28 cellular contexts compared by ENCODE assay signal in genomic region chr17:6259899-6260298, GRCh38.
"Had no signal": no experiment of that assay in that cellular context is flagged by ENCODE, and none has a peak within 500 bp of the region (broad histone marks: within the 10 kb centered on the region; RNA-seq: fewer than 3 reads in every experiment).

No MANE protein-coding gene starts in this region.

- FAIRE-seq: keratinocyte had no signal

- H3K9me3 ChIP-seq: left ventricle myocardium inferior, mucosa of descending colon, ovary, right atrium auricular region, right lobe of liver, testis, thyroid gland, transverse colon, upper lobe of left lung, vagina had no signal

- H3K27ac ChIP-seq: left ventricle myocardium inferior, ovary, right atrium auricular region, right lobe of liver, testis, thyroid gland, transverse colon, upper lobe of left lung, vagina had no signal

- H3K36me3 Mint-ChIP-seq: naive thymus-derived CD4-positive, alpha-beta T cell; natural killer cell treated with Interleukin-12 subunit alpha and Interleukin-12 subunit beta and Interleukin-15 and Interleukin-18, amount 100 ng/mL, for 72 hours; stimulated activated memory B cell treated with anti-CD40 and anti-IgM and Interleukin-4, amounts not matched to agents 10 μg/mL and 1 μg/mL and 100 μg/mL, for 72 hours had no signal

- H3K4me3 Mint-ChIP-seq: naive thymus-derived CD4-positive, alpha-beta T cell; natural killer cell treated with Interleukin-12 subunit alpha and Interleukin-12 subunit beta and Interleukin-15 and Interleukin-18, amount 100 ng/mL, for 72 hours; stimulated activated memory B cell treated with anti-CD40 and anti-IgM and Interleukin-4, amounts not matched to agents 10 μg/mL and 1 μg/mL and 100 μg/mL, for 72 hours; stimulated activated naive CD8-positive, alpha-beta T cell treated with anti-CD3 and anti-CD28 coated beads, Interleukin-15, amount 100 ng/mL, for 72 hours had no signal

- H3K4me2 ChIP-seq: smooth muscle cell had no signal

- H3K27ac Mint-ChIP-seq: naive thymus-derived CD4-positive, alpha-beta T cell; natural killer cell treated with Interleukin-12 subunit alpha and Interleukin-12 subunit beta and Interleukin-15 and Interleukin-18, amount 100 ng/mL, for 72 hours; progenitor cell of endocrine pancreas; stimulated activated memory B cell treated with anti-CD40 and anti-IgM and Interleukin-4, amounts not matched to agents 10 μg/mL and 1 μg/mL and 100 μg/mL, for 72 hours; stimulated activated naive CD8-positive, alpha-beta T cell treated with anti-CD3 and anti-CD28 coated beads, Interleukin-15, amount 100 ng/mL, for 72 hours had no signal

- H3K4me1 Mint-ChIP-seq: stimulated activated memory B cell treated with anti-CD40 and anti-IgM and Interleukin-4, amounts not matched to agents 10 μg/mL and 1 μg/mL and 100 μg/mL, for 72 hours; stimulated activated naive CD8-positive, alpha-beta T cell treated with anti-CD3 and anti-CD28 coated beads, Interleukin-15, amount 100 ng/mL, for 72 hours had no signal

- H3K9me3 Mint-ChIP-seq: natural killer cell treated with Interleukin-12 subunit alpha and Interleukin-12 subunit beta and Interleukin-15 and Interleukin-18, amount 100 ng/mL, for 72 hours; stimulated activated memory B cell treated with anti-CD40 and anti-IgM and Interleukin-4, amounts not matched to agents 10 μg/mL and 1 μg/mL and 100 μg/mL, for 72 hours; stimulated activated naive CD8-positive, alpha-beta T cell treated with anti-CD3 and anti-CD28 coated beads, Interleukin-15, amount 100 ng/mL, for 72 hours had no signal

- DNase-seq: hypothalamus; kidney glomerular epithelial cell; left colon; left ventricle myocardium inferior; midbrain; mucosa of descending colon; naive thymus-derived CD4-positive, alpha-beta T cell; ovary; right lobe of liver; stimulated activated CD4-positive, alpha-beta T cell treated with anti-CD3 and anti-CD28 coated beads, Interleukin-1b, Interleukin-23, amount 100 ng/mL, for 48 hours; stimulated activated CD4-positive, alpha-beta T cell treated with anti-CD3 and anti-CD28 coated beads, Interleukin-2, amount 100 ng/mL, for 48 hours; stimulated activated CD4-positive, alpha-beta T cell treated with anti-CD3 and anti-CD28 coated beads, Interleukin-4, amount 100 ng/mL, for 4 hours; stimulated activated CD8-positive, alpha-beta memory T cell treated with anti-CD3 and anti-CD28 coated beads, Interleukin-4, amount 100 ng/mL, for 48 hours; stimulated activated naive CD4-positive, alpha-beta T cell treated with Interleukin-2 at 50 U/mL for 16 hours; stimulated activated naive CD8-positive, alpha-beta T cell treated with anti-CD3 and anti-CD28 coated beads, Interleukin-15, amount 100 ng/mL, for 72 hours; substantia nigra; testis; thyroid gland; transverse colon; upper lobe of left lung had no signal

- H3K4me3 ChIP-seq: left ventricle myocardium inferior, lung, mucosa of descending colon, ovary, right atrium auricular region, right lobe of liver, smooth muscle cell, testis, thyroid gland, transverse colon, upper lobe of left lung, vagina had no signal

- H3K4me1 ChIP-seq: left ventricle myocardium inferior, right atrium auricular region, right lobe of liver, testis, thyroid gland, transverse colon, upper lobe of left lung, vagina had no signal

- H3K36me3 ChIP-seq: left ventricle myocardium inferior, ovary, right atrium auricular region, right lobe of liver, thyroid gland, transverse colon, upper lobe of left lung, vagina had no signal

- H3K27me3 ChIP-seq: ovary, right atrium auricular region, right lobe of liver, testis, thyroid gland, transverse colon, upper lobe of left lung, vagina had no signal
